8 cellular contexts compared by ENCODE assay signal in genomic region chr1:171484760-171485374, GRCh38.
DNase-seq lines count a peak whose midpoint lies in the region; ATAC-seq and TF ChIP-seq lines count a peak whose summit lies in the region.

No MANE protein-coding gene starts in this region.

- TF ChIP-seq CTCF in coronary artery (IDR thresholded peaks at IDR 0.05): no peak

- no peaks in the 10 kb centered on the region for H3K27me3 ChIP-seq in muscle layer of duodenum (ENCODE audit: low read depth, low read length)

- H3K9me3 Mint-ChIP-seq in T-helper 1 cell treated with Interleukin-12 subunit alpha and Interleukin-12 subunit beta and Interleukin-4 antibody, amounts not matched to agents 30 μg/mL and 1 μg/mL, for 36 hours: no peaks in the 10 kb centered on the region

- peak; percentile 51 for ATAC-seq in HG02623 (IDR thresholded peaks at IDR 0.05; ENCODE audit: unreplicated experiment)

- H3K4me1 Mint-ChIP-seq in T-helper 1 cell treated with Interleukin-12 subunit alpha and Interleukin-12 subunit beta and Interleukin-4 antibody, amounts not matched to agents 30 μg/mL and 1 μg/mL, for 36 hours (ENCODE audit: low read depth): peaks cover 45% of the 10 kb centered on the region

- H3K4me3 ChIP-seq in coronary artery (peak overlapping the region; percentile 84), muscle layer of duodenum (ENCODE audit: low read depth in 1 of 2, low read length in 2 of 2) (peak overlapping the region; percentile 76 to 97)

- H3K36me3 Mint-ChIP-seq in T-helper 1 cell treated with Interleukin-12 subunit alpha and Interleukin-12 subunit beta and Interleukin-4 antibody, amounts not matched to agents 30 μg/mL and 1 μg/mL, for 36 hours (ENCODE audit: low read depth): peaks cover 18% of the 10 kb centered on the region

- peak overlapping the region; percentile 94 for H3K27ac Mint-ChIP-seq in T-helper 1 cell treated with Interleukin-12 subunit alpha and Interleukin-12 subunit beta and Interleukin-4 antibody, amounts not matched to agents 30 μg/mL and 1 μg/mL, for 36 hours

- peak overlapping the region; percentile 98 to 99 for H3K27ac ChIP-seq in coronary artery
- peak overlapping the region; percentile 93 for H3K27ac ChIP-seq in muscle layer of duodenum (ENCODE audit: low read length)

- peak overlapping the region; percentile 96 for H3K4me3 Mint-ChIP-seq in T-helper 1 cell treated with Interleukin-12 subunit alpha and Interleukin-12 subunit beta and Interleukin-4 antibody, amounts not matched to agents 30 μg/mL and 1 μg/mL, for 36 hours

- no peaks in the 10 kb centered on the region for H3K27me3 Mint-ChIP-seq in T-helper 1 cell treated with Interleukin-12 subunit alpha and Interleukin-12 subunit beta and Interleukin-4 antibody, amounts not matched to agents 30 μg/mL and 1 μg/mL, for 36 hours (ENCODE audit: low read depth)

- peaks cover 0 to 12% of the 10 kb centered on the region in 2 donors for H3K36me3 ChIP-seq in muscle layer of duodenum (ENCODE audit: control insufficient read depth in 1 of 2, insufficient read depth in 2 of 2, low read length in 2 of 2)

- H3K4me1 ChIP-seq in muscle layer of duodenum (ENCODE audit: control insufficient read depth in 1 of 2, insufficient read depth in 2 of 2, low read length in 2 of 2): peaks cover 18 to 27% of the 10 kb centered on the region in 2 donors

- DNase-seq in T-helper 1 cell (no peak), NCI-H748 (lab: John Stamatoyannopoulos, UW; ENCODE audit: unreplicated experiment) (peak; percentile 25), coronary artery (ENCODE audit: low spot score) (no peak), putamen (ENCODE audit: low spot score) (no peak), activated gamma-delta T cell (lab: John Stamatoyannopoulos, UW) (no peak)

- no peaks in the 10 kb centered on the region for H3K9me3 ChIP-seq in muscle layer of duodenum (ENCODE audit: control insufficient read depth in 1 of 2, low read length in 2 of 2)
